Comparison of ENCODE assay signal across 15 cellular contexts in genomic region chr4:67714248-67714583, GRCh38.
DNase-seq lines count a peak whose midpoint lies in the region; ATAC-seq and TF ChIP-seq lines count a peak whose summit lies in the region.
"Had no signal": no experiment of that assay in that cellular context is flagged by ENCODE, and none has a peak within 500 bp of the region (broad histone marks: within the 10 kb centered on the region; RNA-seq: fewer than 3 reads in every experiment).

No MANE protein-coding gene starts in this region.

- TF ChIP-seq CTCF in VCaP (conservative IDR thresholded peaks at IDR 0.05), result no peak

- DNase-seq in DMS53 (lab: John Stamatoyannopoulos, UW) (peak; percentile 28), DMS53 treated with DMSO at 0.1 percent for 48 hours (lab: John Stamatoyannopoulos, UW; ENCODE audit: unreplicated experiment) (no peak), foreskin melanocyte (no peak), UCSD-AML1 (lab: John Stamatoyannopoulos, UW; ENCODE audit: unreplicated experiment) (no peak)
- peak; percentile 17 for DNase-seq in stimulated activated CD4-positive, alpha-beta T cell treated with anti-CD3 and anti-CD28 coated beads, Interleukin-4, amount 100 ng/mL, for 24 hours
- DNase-seq: 8988T, head of caudate nucleus, KBM-7, pancreas, SHP77 had no signal

- H3K27ac ChIP-seq in VCaP, result peak overlapping the region; percentile 64; the same call in 1 of the 2 replicates
- H3K27ac ChIP-seq: ascending aorta, pancreas, thoracic aorta had no signal

- ATAC-seq in HG02588 (IDR thresholded peaks at IDR 0.05; ENCODE audit: unreplicated experiment), result peak; percentile 75
- ATAC-seq in GM18519 (IDR thresholded peaks at IDR 0.05; ENCODE audit: low FRiP score, unreplicated experiment), result no peak

Comparison
In these comparisons a context has a peak if more than half of its experiments do, and no peak if none do; other contexts are left out.
1. DNase-seq: peak in DMS53 (single experiment) and stimulated activated CD4-positive, alpha-beta T cell treated with anti-CD3 and anti-CD28 coated beads, Interleukin-4, amount 100 ng/mL, for 24 hours (single experiment); none in DMS53 treated with DMSO at 0.1 percent for 48 hours (single experiment), foreskin melanocyte (single experiment) and UCSD-AML1 (single experiment).